In the genomic region with DNA sequence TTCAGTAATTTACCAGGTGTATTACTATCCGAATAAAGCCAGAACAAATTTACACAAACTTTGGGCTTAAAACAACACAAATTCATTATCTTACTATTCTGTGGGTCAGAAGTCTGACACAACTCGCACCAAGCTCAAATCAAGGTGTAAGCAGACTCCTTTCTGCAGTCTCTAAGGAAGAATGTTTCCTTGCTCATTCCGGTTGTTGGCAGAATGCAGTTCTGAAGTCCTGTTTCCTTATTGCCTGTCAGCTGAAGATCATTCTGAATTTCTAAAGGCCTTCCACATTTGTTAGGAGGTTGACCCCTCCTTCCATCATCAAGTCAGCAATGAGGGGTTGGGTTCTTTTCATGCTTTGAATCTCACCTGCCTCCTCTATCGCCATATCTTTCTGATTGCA, we compare ENCODE assay signal across 28 cellular contexts.
"Had no signal": no experiment of that assay in that cellular context is flagged by ENCODE, and none has a peak within 500 bp of the region (broad histone marks: within the 10 kb centered on the region; RNA-seq: fewer than 3 reads in every experiment).

No MANE protein-coding gene starts in this region.

- H3K27me3 ChIP-seq: stomach, suprapubic skin, testis, thyroid gland, tibial artery, tibial nerve, transverse colon, upper lobe of left lung, upper lobe of right lung, uterus, vagina had no signal

- H3K27ac Mint-ChIP-seq: stimulated activated effector memory CD8-positive, alpha-beta T cell treated with anti-CD3 and anti-CD28 coated beads, Interleukin-12 subunit alpha, Interleukin-12 subunit beta, amount 100 ng/mL, for 72 hours; stimulated activated memory B cell treated with anti-CD40 and anti-IgM and Interleukin-4, amounts not matched to agents 10 μg/mL and 1 μg/mL and 100 μg/mL, for 72 hours; stimulated activated naive B cell treated with anti-CD40 and anti-IgM and Interleukin-4, amounts not matched to agents 10 μg/mL and 1 μg/mL and 100 μg/mL, for 72 hours; stimulated activated naive CD8-positive, alpha-beta T cell treated with anti-CD3 and anti-CD28 coated beads, Interleukin-15, amount 100 ng/mL, for 72 hours; stimulated activated naive CD8-positive, alpha-beta T cell treated with anti-CD3 and anti-CD28 coated beads, Interleukin-15, Interleukin-2, amounts not matched to agents 100 ng/mL and 50 ng/mL, for 24 hours; type B pancreatic cell had no signal

- ATAC-seq: stimulated activated effector memory CD8-positive, alpha-beta T cell treated with anti-CD3 and anti-CD28 coated beads, Interleukin-12 subunit alpha, Interleukin-12 subunit beta, amount 100 ng/mL, for 72 hours; stimulated activated memory B cell treated with anti-CD40 and anti-IgM and Interleukin-4, amounts not matched to agents 10 μg/mL and 1 μg/mL and 100 μg/mL, for 72 hours; stimulated activated naive B cell treated with anti-CD40 and anti-IgM and Interleukin-4, amounts not matched to agents 10 μg/mL and 1 μg/mL and 100 μg/mL, for 72 hours; stimulated activated naive CD8-positive, alpha-beta T cell treated with anti-CD3 and anti-CD28 coated beads, Interleukin-15, amount 100 ng/mL, for 72 hours; stimulated activated naive CD8-positive, alpha-beta T cell treated with anti-CD3 and anti-CD28 coated beads, Interleukin-15, Interleukin-2, amounts not matched to agents 100 U/mL and 50 U/mL, for 24 hours; upper lobe of right lung had no signal

- DNase-seq: stimulated activated CD4-positive, alpha-beta T cell treated with anti-CD3 and anti-CD28 coated beads, Interleukin-2, amount 100 ng/mL, for 48 hours; stimulated activated CD4-positive, alpha-beta T cell treated with anti-CD3 and anti-CD28 coated beads, Interleukin-4, amount 100 ng/mL, for 1 hour; stimulated activated CD4-positive, alpha-beta T cell treated with anti-CD3 and anti-CD28 coated beads, Interleukin-4, amount 100 ng/mL, for 24 hours; stimulated activated CD4-positive, alpha-beta T cell treated with anti-CD3 and anti-CD28 coated beads, Interleukin-4, amount 100 ng/mL, for 4 hours; stimulated activated CD8-positive, alpha-beta memory T cell treated with anti-CD3 and anti-CD28 coated beads, Interleukin-4, amount 100 ng/mL, for 48 hours; stimulated activated naive B cell treated with anti-CD40 and anti-IgM and Interleukin-4, amounts not matched to agents 10 μg/mL and 1 μg/mL and 100 μg/mL, for 72 hours; stimulated activated naive CD4-positive, alpha-beta T cell; stimulated activated naive CD4-positive, alpha-beta T cell treated with Interleukin-2 at 50 U/mL for 16 hours; stimulated activated naive CD8-positive, alpha-beta T cell treated with anti-CD3 and anti-CD28 coated beads, Interleukin-15, amount 100 ng/mL, for 72 hours; stimulated activated naive CD8-positive, alpha-beta T cell treated with anti-CD3 and anti-CD28 coated beads, Interleukin-15, Interleukin-2, amounts not matched to agents 100 U/mL and 50 U/mL, for 24 hours; stomach; substantia nigra; testis; thyroid gland; tibial artery; transverse colon; trophoblast cell; upper lobe of left lung; upper lobe of right lung; uterus had no signal

- H3K27me3 Mint-ChIP-seq: stimulated activated memory B cell treated with anti-CD40 and anti-IgM and Interleukin-4, amounts not matched to agents 10 μg/mL and 1 μg/mL and 100 μg/mL, for 72 hours; stimulated activated naive B cell treated with anti-CD40 and anti-IgM and Interleukin-4, amounts not matched to agents 10 μg/mL and 1 μg/mL and 100 μg/mL, for 72 hours; stimulated activated naive CD8-positive, alpha-beta T cell treated with anti-CD3 and anti-CD28 coated beads, Interleukin-15, amount 100 ng/mL, for 72 hours; stimulated activated naive CD8-positive, alpha-beta T cell treated with anti-CD3 and anti-CD28 coated beads, Interleukin-15, Interleukin-2, amounts not matched to agents 100 ng/mL and 50 ng/mL, for 24 hours; type B pancreatic cell had no signal

- H3K9me3 Mint-ChIP-seq: stimulated activated memory B cell treated with anti-CD40 and anti-IgM and Interleukin-4, amounts not matched to agents 10 μg/mL and 1 μg/mL and 100 μg/mL, for 72 hours; stimulated activated naive B cell treated with anti-CD40 and anti-IgM and Interleukin-4, amounts not matched to agents 10 μg/mL and 1 μg/mL and 100 μg/mL, for 72 hours; stimulated activated naive CD8-positive, alpha-beta T cell treated with anti-CD3 and anti-CD28 coated beads, Interleukin-15, amount 100 ng/mL, for 72 hours had no signal

- H3K4me3 Mint-ChIP-seq: stimulated activated effector memory CD8-positive, alpha-beta T cell treated with anti-CD3 and anti-CD28 coated beads, Interleukin-12 subunit alpha, Interleukin-12 subunit beta, amount 100 ng/mL, for 72 hours; stimulated activated memory B cell treated with anti-CD40 and anti-IgM and Interleukin-4, amounts not matched to agents 10 μg/mL and 1 μg/mL and 100 μg/mL, for 72 hours; stimulated activated naive B cell treated with anti-CD40 and anti-IgM and Interleukin-4, amounts not matched to agents 10 μg/mL and 1 μg/mL and 100 μg/mL, for 72 hours; stimulated activated naive CD8-positive, alpha-beta T cell treated with anti-CD3 and anti-CD28 coated beads, Interleukin-15, amount 100 ng/mL, for 72 hours; stimulated activated naive CD8-positive, alpha-beta T cell treated with anti-CD3 and anti-CD28 coated beads, Interleukin-15, Interleukin-2, amounts not matched to agents 100 ng/mL and 50 ng/mL, for 24 hours; type B pancreatic cell had no signal

- H3K36me3 Mint-ChIP-seq: stimulated activated effector memory CD8-positive, alpha-beta T cell treated with anti-CD3 and anti-CD28 coated beads, Interleukin-12 subunit alpha, Interleukin-12 subunit beta, amount 100 ng/mL, for 72 hours; stimulated activated memory B cell treated with anti-CD40 and anti-IgM and Interleukin-4, amounts not matched to agents 10 μg/mL and 1 μg/mL and 100 μg/mL, for 72 hours had no signal

- H3K4me3 ChIP-seq: stomach, suprapubic skin, testis, thoracic aorta, thyroid gland, tibial artery, tibial nerve, transverse colon, upper lobe of left lung, upper lobe of right lung, uterus, vagina had no signal

- H3K36me3 ChIP-seq: stomach, suprapubic skin, thoracic aorta, thyroid gland, tibial artery, tibial nerve, transverse colon, upper lobe of left lung, upper lobe of right lung, uterus, vagina had no signal

- H3K4me1 ChIP-seq: stomach, suprapubic skin, testis, thyroid gland, tibial artery, tibial nerve, upper lobe of left lung, upper lobe of right lung, uterus, vagina had no signal

- H3K27ac ChIP-seq: stomach, suprapubic skin, testis, thoracic aorta, thyroid gland, tibial artery, tibial nerve, transverse colon, upper lobe of left lung, upper lobe of right lung, uterus, vagina had no signal

- H3K4me1 Mint-ChIP-seq: stimulated activated effector memory CD8-positive, alpha-beta T cell treated with anti-CD3 and anti-CD28 coated beads, Interleukin-12 subunit alpha, Interleukin-12 subunit beta, amount 100 ng/mL, for 72 hours; stimulated activated memory B cell treated with anti-CD40 and anti-IgM and Interleukin-4, amounts not matched to agents 10 μg/mL and 1 μg/mL and 100 μg/mL, for 72 hours; stimulated activated naive B cell treated with anti-CD40 and anti-IgM and Interleukin-4, amounts not matched to agents 10 μg/mL and 1 μg/mL and 100 μg/mL, for 72 hours; stimulated activated naive CD8-positive, alpha-beta T cell treated with anti-CD3 and anti-CD28 coated beads, Interleukin-15, amount 100 ng/mL, for 72 hours had no signal

- H3K9me3 ChIP-seq: stomach, suprapubic skin, testis, thoracic aorta, thyroid gland, transverse colon, upper lobe of left lung, upper lobe of right lung, uterus, vagina had no signal
